13 cellular contexts compared by ENCODE assay signal in the genomic region with DNA sequence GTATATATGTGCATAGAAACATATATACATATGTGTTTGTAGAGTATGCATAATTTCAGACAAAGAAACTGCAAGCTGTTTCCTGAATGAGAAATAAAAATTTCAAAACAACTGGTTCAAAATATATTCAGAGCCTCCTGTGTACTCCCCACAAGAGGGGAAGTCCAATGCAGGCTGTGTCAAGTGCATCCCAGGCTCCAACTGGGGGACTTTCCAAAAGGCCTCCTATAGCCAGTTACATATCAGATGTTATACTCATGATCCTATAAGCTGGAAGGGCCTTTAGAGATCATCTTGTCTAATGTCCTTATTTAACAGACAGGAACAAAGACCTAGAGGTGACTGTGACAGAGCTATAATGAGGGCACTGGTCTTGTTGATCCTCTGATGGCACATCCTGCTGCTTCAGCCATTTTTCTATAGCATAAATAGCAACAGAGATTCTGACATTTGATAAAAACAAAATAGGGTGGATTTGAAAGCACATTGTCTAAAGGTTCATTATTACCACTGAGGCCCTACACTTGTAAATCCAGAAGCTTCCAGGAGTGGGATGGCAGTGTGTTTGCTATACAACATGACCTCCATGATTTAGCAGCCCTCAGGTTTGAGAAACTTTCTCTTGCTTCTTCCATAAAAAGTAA. TPM values are rescaled to one million over a fixed set of nuclear protein-coding genes. Genes with fewer than 3 reads are reported as not detected.
DNase-seq lines count a peak whose midpoint lies in the region; ATAC-seq, FAIRE-seq and TF ChIP-seq lines count a peak whose summit lies in the region.
"Had no signal": no experiment of that assay in that cellular context is flagged by ENCODE, and none has a peak within 500 bp of the region (broad histone marks: within the 10 kb centered on the region; RNA-seq: fewer than 3 reads in every experiment).

No MANE protein-coding gene starts in this region.

- peaks cover 3% of the 10 kb centered on the region for H3K9me3 Mint-ChIP-seq in activated T-helper 1 cell treated with anti-CD3 and anti-CD28 coated beads, Interleukin-12 subunit alpha, Interleukin-12 subunit beta, Interleukin-2, Interleukin-4 antibody, amounts not matched to agents 30 ng/mL and 10 ng/mL and 1 ng/mL, durations not matched to agents 14 hours and 24 hours and 36 hours

- no peaks in the 10 kb centered on the region for H3K27me3 Mint-ChIP-seq in activated T-helper 1 cell treated with anti-CD3 and anti-CD28 coated beads, Interleukin-12 subunit alpha, Interleukin-12 subunit beta, Interleukin-2, Interleukin-4 antibody, amounts not matched to agents 30 ng/mL and 10 ng/mL and 1 ng/mL, durations not matched to agents 14 hours and 24 hours and 36 hours (ENCODE audit: insufficient read depth)

- ATAC-seq in GM19452 (IDR thresholded peaks at IDR 0.05; ENCODE audit: unreplicated experiment) (peak; percentile 24), HG03064 (IDR thresholded peaks at IDR 0.05; ENCODE audit: low read depth, unreplicated experiment) (peak; percentile 25), body of pancreas (no peak)
- ATAC-seq: K562 had no signal

- H3K36me3 ChIP-seq in body of pancreas (replicated peaks in 1 of 2; ENCODE audit: insufficient read depth in 1 of 2, low read depth in 2 of 2), result no peaks in the 10 kb centered on the region

- TF ChIP-seq CTCF in body of pancreas (IDR thresholded peaks at IDR 0.05), result no peak

- intact Hi-C loops in activated T-helper 1 cell treated with anti-CD3 and anti-CD28 coated beads, Interleukin-12 subunit alpha, Interleukin-12 subunit beta, Interleukin-2, Interleukin-4 antibody, amounts not matched to agents 30 ng/mL and 10 ng/mL and 1 ng/mL, durations not matched to agents 14 hours and 24 hours and 36 hours (cut with micrococcal nuclease), result loop anchor here (1.0 kb wide), 2 partner anchors 12 kb away; no protein-coding TSS in a partner anchor
- intact Hi-C loops in body of pancreas (cut with DNase I), result no loop called here

- no peak overlapping the region for H3K27ac ChIP-seq in body of pancreas

- no peak overlapping the region for H3K4me3 ChIP-seq in body of pancreas
- H3K4me3 ChIP-seq: K562 had no signal

- H3K36me3 Mint-ChIP-seq in activated T-helper 1 cell treated with anti-CD3 and anti-CD28 coated beads, Interleukin-12 subunit alpha, Interleukin-12 subunit beta, Interleukin-2, Interleukin-4 antibody, amounts not matched to agents 30 ng/mL and 10 ng/mL and 1 ng/mL, durations not matched to agents 14 hours and 24 hours and 36 hours (ENCODE audit: low read depth), result peaks cover 27% of the 10 kb centered on the region

- peaks cover 37% of the 10 kb centered on the region for H3K4me1 Mint-ChIP-seq in activated T-helper 1 cell treated with anti-CD3 and anti-CD28 coated beads, Interleukin-12 subunit alpha, Interleukin-12 subunit beta, Interleukin-2, Interleukin-4 antibody, amounts not matched to agents 30 ng/mL and 10 ng/mL and 1 ng/mL, durations not matched to agents 14 hours and 24 hours and 36 hours (ENCODE audit: low read depth)

- peak overlapping the region; percentile 82 for H3K27ac Mint-ChIP-seq in activated T-helper 1 cell treated with anti-CD3 and anti-CD28 coated beads, Interleukin-12 subunit alpha, Interleukin-12 subunit beta, Interleukin-2, Interleukin-4 antibody, amounts not matched to agents 30 ng/mL and 10 ng/mL and 1 ng/mL, durations not matched to agents 14 hours and 24 hours and 36 hours

- no peaks in the 10 kb centered on the region for H3K27me3 ChIP-seq in body of pancreas

- FAIRE-seq in GM12891 (lab: Jason Lieb, UNC), result no peak
- FAIRE-seq: K562 had no signal

- H3K4me3 Mint-ChIP-seq in activated T-helper 1 cell treated with anti-CD3 and anti-CD28 coated beads, Interleukin-12 subunit alpha, Interleukin-12 subunit beta, Interleukin-2, Interleukin-4 antibody, amounts not matched to agents 30 ng/mL and 10 ng/mL and 1 ng/mL, durations not matched to agents 14 hours and 24 hours and 36 hours, result no peak overlapping the region

- H3K4me1 ChIP-seq in body of pancreas, result no peaks in the 10 kb centered on the region

- peak; percentile 60; the same call in 1 of the 2 replicates for TF ChIP-seq POLR2A in GM12891 (IDR thresholded peaks at IDR 0.05; ENCODE audit: low read depth, low read length)
- TF ChIP-seq POLR2A in body of pancreas (IDR thresholded peaks at IDR 0.05), result no peak

- H3K9me3 ChIP-seq in body of pancreas, result no peaks in the 10 kb centered on the region

- DNase-seq in GM12891 (ENCODE audit: insufficient read length, low spot score), result no peak
- no peak for DNase-seq in activated T-helper 1 cell treated with anti-CD3 and anti-CD28 coated beads, Interleukin-12 subunit alpha, Interleukin-12 subunit beta, Interleukin-2, Interleukin-4 antibody, amounts not matched to agents 30 ng/mL and 10 ng/mL and 1 ng/mL, durations not matched to agents 14 hours and 24 hours and 36 hours (ENCODE audit: low spot score)
- no peak for DNase-seq in NCI-H2107 (lab: John Stamatoyannopoulos, UW)
- DNase-seq in A172 (ENCODE audit: low spot score), result no peak
- no peak for DNase-seq in body of pancreas
- DNase-seq in stimulated activated CD4-positive, alpha-beta T cell treated with anti-CD3 and anti-CD28 coated beads, Interleukin-2, amount 100 ng/mL, for 48 hours, result no peak
- DNase-seq: activated naive CD4-positive, alpha-beta T cell treated with Interleukin-2 at 50 U/mL for 16 hours; stimulated activated CD4-positive, alpha-beta T cell treated with anti-CD3 and anti-CD28 coated beads, Interleukin-1b, Interleukin-23, amount 100 ng/mL, for 48 hours; T1000 had no signal

TF ChIP-seq in GM12891, 5 proteins besides CTCF, POLR2A, EP300 and RAD21:
- TF ChIP-seq POU2F2 (IDR thresholded peaks at IDR 0.05; ENCODE audit: low read depth, low read length), result no peak
- TF ChIP-seq SPI1 (IDR thresholded peaks at IDR 0.05; ENCODE audit: low read depth, low read length), result peak; percentile 73
- peak; percentile 38; the same call in 1 of the 2 replicates for TF ChIP-seq POLR2AphosphoS5 (IDR thresholded peaks at IDR 0.05; ENCODE audit: low read depth, low read length)

RNA-seq across cellular contexts. Expression of a gene that starts 13.5 kb away (rescaled TPM):
- polyA plus RNA-seq in GM12891 (2012; ENCODE audit: low read depth, missing spikeins), result 42.3 TPM
- 50.6 and 53.5 TPM in 2 replicates for total RNA-seq in activated T-helper 1 cell treated with anti-CD3 and anti-CD28 coated beads, Interleukin-12 subunit alpha, Interleukin-12 subunit beta, Interleukin-2, Interleukin-4 antibody, amounts not matched to agents 30 ng/mL and 10 ng/mL and 1 ng/mL, durations not matched to agents 14 hours and 24 hours and 36 hours
- total RNA-seq in A172 (2014; rRNA removed; shearing (Covaris generic)), result 0.34 TPM in 1 of 2 replicates, not detected in the other
- 1 to 10 TPM in 1 of 2 donors, not detected in 1; 2.9 TPM for total RNA-seq in body of pancreas
- polyA plus RNA-seq: neural cell had no signal

Comparison
In these comparisons a context has a peak if more than half of its experiments do, and no peak if none do; other contexts are left out.
1. RNA of a gene that starts 13.5 kb away (total RNA-seq): 50.6 to 53.5 TPM in activated T-helper 1 cell treated with anti-CD3 and anti-CD28 coated beads, Interleukin-12 subunit alpha, Interleukin-12 subunit beta, Interleukin-2, Interleukin-4 antibody, amounts not matched to agents 30 ng/mL and 10 ng/mL and 1 ng/mL, durations not matched to agents 14 hours and 24 hours and 36 hours; 2.9 TPM in body of pancreas and 0.34 TPM in A172; every median in the first group is over 10 times any median in the second.